21 cellular contexts compared by ENCODE assay signal in the genomic region with DNA sequence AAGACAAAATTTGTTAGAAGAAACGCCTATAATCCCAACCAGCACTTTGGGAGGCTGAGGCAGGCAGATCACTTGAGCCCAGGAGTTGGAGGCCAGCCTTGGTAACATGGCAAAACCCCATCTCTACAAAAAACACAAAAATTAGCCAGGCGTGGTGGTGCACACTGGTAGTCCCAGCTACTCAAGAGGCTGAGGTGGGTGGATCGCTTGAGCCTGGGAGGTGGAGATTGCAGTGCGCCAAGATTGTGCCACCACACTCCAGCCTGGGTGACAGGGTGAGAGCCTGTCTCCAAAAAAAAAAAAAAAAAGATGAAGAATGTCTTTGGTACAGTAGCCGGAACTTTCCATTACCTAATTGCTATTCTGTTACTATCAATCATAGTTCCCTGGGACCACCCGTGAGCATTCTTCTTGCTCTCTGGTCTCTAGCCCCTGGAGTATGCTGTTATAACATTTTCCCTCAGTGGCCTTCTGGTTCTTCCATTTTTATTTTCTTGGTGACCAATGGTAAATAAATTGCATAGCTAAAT. TPM values are rescaled to one million over a fixed set of nuclear protein-coding genes. Genes with fewer than 3 reads are reported as not detected.
"Had no signal": no experiment of that assay in that cellular context is flagged by ENCODE, and none has a peak within 500 bp of the region (broad histone marks: within the 10 kb centered on the region; RNA-seq: fewer than 3 reads in every experiment).

No MANE protein-coding gene starts in this region.

- H3K27me3 ChIP-seq: cardiac muscle cell, esophagus muscularis mucosa, gastroesophageal sphincter, heart left ventricle, suprapubic skin, upper lobe of left lung had no signal

- H3K4me3 ChIP-seq: cardiac muscle cell, esophagus muscularis mucosa, gastroesophageal sphincter, heart left ventricle, left ventricle myocardium inferior, suprapubic skin, upper lobe of left lung had no signal

- H3K9me3 Mint-ChIP-seq: nephron progenitor cell; stimulated activated naive CD8-positive, alpha-beta T cell treated with anti-CD3 and anti-CD28 coated beads, Interleukin-15, amount 100 ng/mL, for 72 hours had no signal

- ATAC-seq: activated naive CD4-positive, alpha-beta T cell treated with anti-CD3 and anti-CD28 coated beads, Interleukin-2, amount 50 U/mL, for 72 hours; gastroesophageal sphincter; SK-N-SH treated with all-trans-retinoic acid at 6 μM for 48 hours; stimulated activated naive CD8-positive, alpha-beta T cell treated with anti-CD3 and anti-CD28 coated beads, Interleukin-15, amount 100 ng/mL, for 72 hours had no signal

- H3K9me3 ChIP-seq: esophagus muscularis mucosa, gastroesophageal sphincter, heart left ventricle, left ventricle myocardium inferior, suprapubic skin, upper lobe of left lung had no signal

- DNase-seq: activated CD4-positive, alpha-beta T cell treated with anti-CD3 and anti-CD28 coated beads for 1 hour; activated CD4-positive, alpha-beta T cell treated with anti-CD3 and anti-CD28 coated beads, Interleukin-2, amount 50 U/mL, for 48 hours; activated gamma-delta T cell treated with Interleukin-2 at 50 U/mL for 16 hours; amygdala; dermis blood vessel endothelial cell; effector memory CD4-positive, alpha-beta T cell; heart left ventricle; left ventricle myocardium inferior; mammary epithelial cell; nephron progenitor cell; occipital lobe; posterior cingulate gyrus; stimulated activated CD8-positive, alpha-beta memory T cell treated with anti-CD3 and anti-CD28 coated beads, Interleukin-4, amount 100 ng/mL, for 48 hours; stimulated activated naive CD8-positive, alpha-beta T cell treated with anti-CD3 and anti-CD28 coated beads, Interleukin-15, amount 100 ng/mL, for 72 hours; upper lobe of left lung had no signal

- H3K36me3 ChIP-seq: cardiac muscle cell, left ventricle myocardium inferior had no signal

- H3K27ac ChIP-seq: heart left ventricle, suprapubic skin had no signal

- H3K27me3 Mint-ChIP-seq: stimulated activated naive CD8-positive, alpha-beta T cell treated with anti-CD3 and anti-CD28 coated beads, Interleukin-15, amount 100 ng/mL, for 72 hours had no signal

- H3K4me3 Mint-ChIP-seq: nephron progenitor cell had no signal

- H3K27ac Mint-ChIP-seq: nephron progenitor cell had no signal

RNA-seq across cellular contexts. Expression of a gene that starts 54.1 kb away (rescaled TPM):
- total RNA-seq: occipital lobe had no signal
